ENCODE assay signal across 5 cellular contexts in the genomic region with DNA sequence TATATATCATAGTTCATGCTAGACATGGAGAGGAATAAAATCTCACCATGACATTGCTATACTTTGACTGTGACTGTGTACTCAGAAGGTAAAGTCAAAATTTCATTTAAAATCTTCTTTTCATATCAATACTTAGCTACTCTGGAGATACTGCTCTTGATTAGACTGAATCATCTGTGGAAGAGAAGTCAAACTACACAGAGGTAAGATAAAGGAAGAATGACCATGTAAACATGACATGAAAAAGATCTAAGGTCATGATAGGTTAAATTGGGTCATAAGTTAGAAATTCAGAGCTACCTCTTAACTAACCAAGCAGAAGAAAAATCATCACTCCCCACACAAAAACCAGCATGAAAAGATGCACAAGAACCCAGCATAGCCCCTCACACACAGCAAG. TPM values are rescaled to one million over a fixed set of nuclear protein-coding genes. Genes with fewer than 3 reads are reported as not detected.
"Had no signal": no experiment of that assay in that cellular context is flagged by ENCODE, and none has a peak within 500 bp of the region (broad histone marks: within the 10 kb centered on the region; RNA-seq: fewer than 3 reads in every experiment).

No MANE protein-coding gene starts in this region.

- H3K4me3 Mint-ChIP-seq: GM23338, H9 had no signal

- H3K4me3 ChIP-seq: GM23338 had no signal

- H3K9me3 Mint-ChIP-seq: GM23338, H9 had no signal

- ATAC-seq: GM23338 had no signal

- H3K27ac Mint-ChIP-seq: GM23338 had no signal

- DNase-seq: H9, HCEC 1CT, IMR-90 had no signal

RNA-seq across cellular contexts. Expression of gene RLN1, which starts 44.8 kb away (rescaled TPM):
- total RNA-seq: HT-29, IMR-90 had no signal
- polyA plus RNA-seq: IMR-90 had no signal
